Comparison of ENCODE assay signal across 1 cellular context in the genomic region with DNA sequence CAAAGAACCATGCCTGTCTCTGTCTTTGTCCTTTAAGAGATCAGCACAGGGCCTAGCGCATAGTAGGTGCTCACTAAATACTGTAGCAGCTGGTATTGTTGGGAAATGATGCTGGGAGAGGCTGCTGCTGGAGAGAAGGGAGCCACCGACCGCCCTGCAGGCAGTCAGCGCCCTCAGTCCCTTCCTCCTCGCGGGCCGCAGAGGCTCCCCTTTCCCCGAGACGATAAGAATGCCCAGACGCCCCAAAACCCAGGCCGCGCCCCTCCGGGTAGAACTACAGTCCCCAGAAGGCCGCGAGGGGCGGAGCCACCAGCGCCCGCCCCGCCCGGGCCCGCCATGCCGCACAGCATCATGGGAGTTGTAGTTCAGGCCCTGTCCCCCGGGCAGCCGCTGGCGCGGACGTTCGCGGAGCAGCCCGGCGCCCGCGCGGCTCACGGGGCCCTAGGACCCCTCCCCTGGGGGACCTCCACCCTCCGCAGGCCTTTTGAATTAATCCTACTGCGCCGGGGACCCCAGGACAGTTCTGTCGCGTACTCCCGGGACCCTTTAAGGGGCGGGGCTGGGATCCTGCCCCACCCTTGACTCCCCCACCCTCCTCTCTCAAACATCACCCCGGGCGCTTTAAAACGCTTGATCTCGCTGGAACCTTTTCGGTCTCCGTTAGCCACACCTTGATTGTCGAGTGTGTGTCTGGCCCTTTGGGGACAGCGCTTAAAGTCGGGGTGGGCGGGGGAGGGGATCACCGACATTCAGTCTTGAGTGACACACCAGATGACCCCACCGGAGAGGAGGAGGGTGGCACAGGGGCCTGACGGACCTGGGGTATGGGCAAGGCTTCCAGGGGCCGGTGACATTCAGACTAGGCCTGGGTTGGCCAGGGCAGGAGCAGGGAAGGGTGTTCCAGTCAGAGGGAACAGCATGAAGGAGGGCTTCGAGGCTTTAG.
TF ChIP-seq lines count a peak whose summit lies in the region.

No MANE protein-coding gene starts in this region.

TF ChIP-seq in Ishikawa, 13 proteins besides CTCF, POLR2A, EP300 and RAD21 (continued from another document):
- peak; percentile 38; the same call in 1 of the 2 replicates for TF ChIP-seq CREB1 (IDR thresholded peaks at IDR 0.05; ENCODE audit: low read depth)
TF ChIP-seq in Ishikawa: peak in this region for 4.
